In genomic region chr10:52313350-52314006, GRCh38 we compare ENCODE assay signal across 9 cellular contexts. TPM values are rescaled to one million over a fixed set of nuclear protein-coding genes. Genes with fewer than 3 reads are reported as not detected.
DNase-seq lines count a peak whose midpoint lies in the region; ATAC-seq and TF ChIP-seq lines count a peak whose summit lies in the region.
"Had no signal": no experiment of that assay in that cellular context is flagged by ENCODE, and none has a peak within 500 bp of the region (broad histone marks: within the 10 kb centered on the region; RNA-seq: fewer than 3 reads in every experiment).

No MANE protein-coding gene starts in this region.

- peak overlapping the region; percentile 73 for H3K4me3 ChIP-seq in coronary artery
- peak overlapping the region; percentile 51 for H3K4me3 ChIP-seq in urinary bladder (ENCODE audit: low read depth, low read length)

- H3K27me3 Mint-ChIP-seq in activated naive CD4-positive, alpha-beta T cell treated with anti-CD3 and anti-CD28 coated beads, Interleukin-2, amount 50 U/mL, for 24 hours = peaks cover 55% of the 10 kb centered on the region
- H3K27me3 Mint-ChIP-seq in activated naive CD4-positive, alpha-beta T cell treated with anti-CD3 and anti-CD28 coated beads, Interleukin-2, amount 10 ng/mL, durations not matched to agents 7 days and 5 days = peaks cover 45% of the 10 kb centered on the region

- CTCF ChIA-PET in activated naive CD4-positive, alpha-beta T cell treated with anti-CD3 and anti-CD28 coated beads, Interleukin-2, amount 10 ng/mL, durations not matched to agents 7 days and 5 days (lab: Charles Lee) = no interaction called here

- 3% methylated on average over 24 of the region's 24 CpGs for WGBS in urinary bladder

- no peak for TF ChIP-seq POLR2A in erythroblast (IDR thresholded peaks at IDR 0.05; ENCODE audit: low read length)

- peaks cover 10% of the 10 kb centered on the region for H3K4me1 Mint-ChIP-seq in activated naive CD4-positive, alpha-beta T cell treated with anti-CD3 and anti-CD28 coated beads, Interleukin-2, amount 50 U/mL, for 24 hours
- H3K4me1 Mint-ChIP-seq in activated naive CD4-positive, alpha-beta T cell treated with anti-CD3 and anti-CD28 coated beads, Interleukin-2, amount 10 ng/mL, durations not matched to agents 7 days and 5 days = peaks cover 6% of the 10 kb centered on the region

- H3K4me1 ChIP-seq in urinary bladder (ENCODE audit: insufficient read depth) = no peaks in the 10 kb centered on the region

- no peaks in the 10 kb centered on the region for H3K36me3 Mint-ChIP-seq in activated naive CD4-positive, alpha-beta T cell treated with anti-CD3 and anti-CD28 coated beads, Interleukin-2, amount 50 U/mL, for 24 hours
- H3K36me3 Mint-ChIP-seq in activated naive CD4-positive, alpha-beta T cell treated with anti-CD3 and anti-CD28 coated beads, Interleukin-2, amount 10 ng/mL, durations not matched to agents 7 days and 5 days = no peaks in the 10 kb centered on the region

- peak overlapping the region; percentile 41 for H3K4me3 Mint-ChIP-seq in activated naive CD4-positive, alpha-beta T cell treated with anti-CD3 and anti-CD28 coated beads, Interleukin-2, amount 50 U/mL, for 24 hours
- H3K4me3 Mint-ChIP-seq in activated naive CD4-positive, alpha-beta T cell treated with anti-CD3 and anti-CD28 coated beads, Interleukin-2, amount 10 ng/mL, durations not matched to agents 7 days and 5 days = no peak overlapping the region

- no peaks in the 10 kb centered on the region for H3K36me3 ChIP-seq in urinary bladder (ENCODE audit: insufficient read depth)

- no peak for DNase-seq in activated naive CD4-positive, alpha-beta T cell treated with anti-CD3 and anti-CD28 coated beads, Interleukin-2, amount 10 ng/mL, durations not matched to agents 7 days and 5 days
- DNase-seq in coronary artery (ENCODE audit: low spot score) (no peak), lung microvascular endothelial cell (ENCODE audit: low read depth in 2 of 2) (peak; percentile 17 to 28), erythroblast (lab: John Stamatoyannopoulos, UW) (no peak)
- DNase-seq: DND-41 had no signal

- peak overlapping the region; percentile 44 for H3K27ac Mint-ChIP-seq in activated naive CD4-positive, alpha-beta T cell treated with anti-CD3 and anti-CD28 coated beads, Interleukin-2, amount 50 U/mL, for 24 hours
- H3K27ac Mint-ChIP-seq in activated naive CD4-positive, alpha-beta T cell treated with anti-CD3 and anti-CD28 coated beads, Interleukin-2, amount 10 ng/mL, durations not matched to agents 7 days and 5 days = no peak overlapping the region

- no peak for TF ChIP-seq CTCF in coronary artery (IDR thresholded peaks at IDR 0.05)

- H3K9me3 Mint-ChIP-seq in activated naive CD4-positive, alpha-beta T cell treated with anti-CD3 and anti-CD28 coated beads, Interleukin-2, amount 50 U/mL, for 24 hours = no peaks in the 10 kb centered on the region
- no peaks in the 10 kb centered on the region for H3K9me3 Mint-ChIP-seq in activated naive CD4-positive, alpha-beta T cell treated with anti-CD3 and anti-CD28 coated beads, Interleukin-2, amount 10 ng/mL, durations not matched to agents 7 days and 5 days

- no peak for ATAC-seq in HG03045 (IDR thresholded peaks at IDR 0.05; ENCODE audit: unreplicated experiment)
- no peak for ATAC-seq in GM21526 (IDR thresholded peaks at IDR 0.05; ENCODE audit: low FRiP score, unreplicated experiment)

- H3K27ac ChIP-seq in coronary artery (no peak overlapping the region), urinary bladder (ENCODE audit: low read depth) (no peak overlapping the region)

RNA-seq across cellular contexts. Expression of gene DKK1, which starts 0.6 kb away (rescaled TPM):
- total RNA-seq in lung microvascular endothelial cell (13.3 and 15.7 TPM in 2 replicates), urinary bladder (4.6 TPM)
- 75.6 TPM for polyA plus RNA-seq in urinary bladder

Comparison
In these comparisons a context has a peak if more than half of its experiments do, and no peak if none do; other contexts are left out.
1. DNase-seq: peak in lung microvascular endothelial cell (2 of 2); none in activated naive CD4-positive, alpha-beta T cell treated with anti-CD3 and anti-CD28 coated beads, Interleukin-2, amount 10 ng/mL, durations not matched to agents 7 days and 5 days (single experiment), coronary artery (single experiment) and erythroblast (0 of 2).